In genomic region chr5:2993301-2993700, GRCh38 we compare ENCODE assay signal across 33 cellular contexts.
"Had no signal": no experiment of that assay in that cellular context is flagged by ENCODE, and none has a peak within 500 bp of the region (broad histone marks: within the 10 kb centered on the region; RNA-seq: fewer than 3 reads in every experiment).

No MANE protein-coding gene starts in this region.

- H3K4me3 ChIP-seq: ascending aorta, cardiac muscle cell had no signal

- H3K36me3 ChIP-seq: ascending aorta, cardiac muscle cell had no signal

- H3K27ac ChIP-seq: ascending aorta, cardiac muscle cell, VCaP had no signal

- ATAC-seq: activated CD8-positive, alpha-beta T cell treated with anti-CD3 and anti-CD28 coated beads for 36 hours; activated naive CD8-positive, alpha-beta T cell treated with anti-CD3 and anti-CD28 coated beads, Interleukin-2, amount 50 U/mL, for 24 hours; activated T-cell treated with anti-CD3 and anti-CD28 coated beads, Interleukin-2, amount 50 U/mL, for 4 hours; activated T-cell treated with anti-CD3 and anti-CD28 coated beads, Interleukin-2, amount 50 U/mL, for 72 hours; activated T-helper 17 cell treated with anti-CD3 and anti-CD28 coated beads, Interleukin-2, amount 50 U/mL, for 72 hours had no signal

- H3K36me3 Mint-ChIP-seq: activated CD4-positive, alpha-beta memory T cell treated with anti-CD3 and anti-CD28 coated beads for 36 hours; activated naive CD4-positive, alpha-beta T cell treated with anti-CD3 and anti-CD28 coated beads, Interleukin-2, amount 10 ng/mL, durations not matched to agents 7 days and 5 days; activated naive CD4-positive, alpha-beta T cell treated with anti-CD3 and anti-CD28 coated beads, Interleukin-2, amount 50 U/mL, for 24 hours; activated naive CD8-positive, alpha-beta T cell; activated naive CD8-positive, alpha-beta T cell treated with anti-CD3 and anti-CD28 coated beads, Interleukin-2, amount 10 ng/mL, durations not matched to agents 7 days and 5 days; brain had no signal

- H3K27me3 Mint-ChIP-seq: activated B cell treated with CpG ODN at 0.5 μM for 24 hours; activated CD4-positive, alpha-beta memory T cell treated with anti-CD3 and anti-CD28 coated beads for 36 hours; activated CD4-positive, alpha-beta T cell treated with anti-CD3 and anti-CD28 coated beads, Interleukin-2, amount 10 ng/mL, durations not matched to agents 7 days and 5 days; activated CD8-positive, alpha-beta T cell treated with anti-CD3 and anti-CD28 coated beads for 36 hours; activated naive CD4-positive, alpha-beta T cell treated with anti-CD3 and anti-CD28 coated beads, Interleukin-2, amount 10 ng/mL, durations not matched to agents 7 days and 5 days; activated naive CD4-positive, alpha-beta T cell treated with anti-CD3 and anti-CD28 coated beads, Interleukin-2, amount 50 U/mL, for 24 hours; activated naive CD8-positive, alpha-beta T cell; activated naive CD8-positive, alpha-beta T cell treated with anti-CD3 and anti-CD28 coated beads, Interleukin-2, amount 10 ng/mL, durations not matched to agents 7 days and 5 days; activated naive CD8-positive, alpha-beta T cell treated with anti-CD3 and anti-CD28 coated beads, Interleukin-2, amount 50 U/mL, for 24 hours; activated T-helper 17 cell treated with anti-CD3 and anti-CD28 coated beads, Interleukin-2, amount 50 U/mL, for 72 hours; central memory CD8-positive, alpha-beta T cell had no signal

- H3K4me1 Mint-ChIP-seq: activated B cell treated with CpG ODN at 0.5 μM for 24 hours; activated CD4-positive, alpha-beta T cell treated with anti-CD3 and anti-CD28 coated beads, Interleukin-2, amount 10 ng/mL, durations not matched to agents 7 days and 5 days; activated naive CD4-positive, alpha-beta T cell treated with anti-CD3 and anti-CD28 coated beads, Interleukin-2, amount 10 ng/mL, durations not matched to agents 7 days and 5 days; activated naive CD4-positive, alpha-beta T cell treated with anti-CD3 and anti-CD28 coated beads, Interleukin-2, amount 50 U/mL, for 24 hours; activated naive CD8-positive, alpha-beta T cell treated with anti-CD3 and anti-CD28 coated beads, Interleukin-2, amount 10 ng/mL, durations not matched to agents 7 days and 5 days; activated naive CD8-positive, alpha-beta T cell treated with anti-CD3 and anti-CD28 coated beads, Interleukin-2, amount 50 U/mL, for 24 hours; activated T-helper 17 cell treated with anti-CD3 and anti-CD28 coated beads, Interleukin-2, amount 50 U/mL, for 72 hours; central memory CD8-positive, alpha-beta T cell had no signal

- H3K9me3 ChIP-seq: ascending aorta had no signal

- H3K9me3 Mint-ChIP-seq: activated B cell treated with CpG ODN at 0.5 μM for 24 hours; activated CD4-positive, alpha-beta T cell treated with anti-CD3 and anti-CD28 coated beads, Interleukin-2, amount 10 ng/mL, durations not matched to agents 7 days and 5 days; activated CD8-positive, alpha-beta T cell treated with anti-CD3 and anti-CD28 coated beads for 36 hours; activated naive CD4-positive, alpha-beta T cell treated with anti-CD3 and anti-CD28 coated beads, Interleukin-2, amount 50 U/mL, for 24 hours; brain had no signal

- H3K27me3 ChIP-seq: ascending aorta, cardiac muscle cell had no signal

- H3K27ac Mint-ChIP-seq: activated B cell treated with CpG ODN at 0.5 μM for 24 hours; activated CD4-positive, alpha-beta memory T cell treated with anti-CD3 and anti-CD28 coated beads for 36 hours; activated CD4-positive, alpha-beta T cell treated with anti-CD3 and anti-CD28 coated beads, Interleukin-2, amount 10 ng/mL, durations not matched to agents 7 days and 5 days; activated CD8-positive, alpha-beta T cell treated with anti-CD3 and anti-CD28 coated beads for 36 hours; activated naive CD4-positive, alpha-beta T cell treated with anti-CD3 and anti-CD28 coated beads, Interleukin-2, amount 10 ng/mL, durations not matched to agents 7 days and 5 days; activated naive CD4-positive, alpha-beta T cell treated with anti-CD3 and anti-CD28 coated beads, Interleukin-2, amount 50 U/mL, for 24 hours; activated naive CD8-positive, alpha-beta T cell; activated naive CD8-positive, alpha-beta T cell treated with anti-CD3 and anti-CD28 coated beads, Interleukin-2, amount 10 ng/mL, durations not matched to agents 7 days and 5 days; activated naive CD8-positive, alpha-beta T cell treated with anti-CD3 and anti-CD28 coated beads, Interleukin-2, amount 50 U/mL, for 24 hours; activated T-cell treated with anti-CD3 and anti-CD28 coated beads, Interleukin-2, amount 50 U/mL, for 72 hours; activated T-helper 1 cell treated with anti-CD3 and anti-CD28 coated beads, Interleukin-12 subunit alpha, Interleukin-12 subunit beta, Interleukin-2, Interleukin-4 antibody, amounts not matched to agents 30 ng/mL and 10 ng/mL and 1 ng/mL, durations not matched to agents 14 hours and 24 hours and 36 hours; activated T-helper 17 cell treated with anti-CD3 and anti-CD28 coated beads, Interleukin-2, amount 50 U/mL, for 72 hours; brain; T-helper 1 cell treated with Interleukin-12 subunit alpha and Interleukin-12 subunit beta and Interleukin-4 antibody, amounts not matched to agents 30 μg/mL and 1 μg/mL, for 36 hours; T-helper 2 cell treated with Interferon-gamma antibody and Interleukin-4, amounts not matched to agents 5 μg/mL and 100 μg/mL, for 36 hours had no signal

- H3K4me3 Mint-ChIP-seq: activated B cell treated with CpG ODN at 0.5 μM for 24 hours; activated CD4-positive, alpha-beta memory T cell treated with anti-CD3 and anti-CD28 coated beads for 36 hours; activated CD4-positive, alpha-beta T cell treated with anti-CD3 and anti-CD28 coated beads, Interleukin-2, amount 10 ng/mL, durations not matched to agents 7 days and 5 days; activated CD8-positive, alpha-beta T cell treated with anti-CD3 and anti-CD28 coated beads for 36 hours; activated naive CD4-positive, alpha-beta T cell treated with anti-CD3 and anti-CD28 coated beads, Interleukin-2, amount 10 ng/mL, durations not matched to agents 7 days and 5 days; activated naive CD4-positive, alpha-beta T cell treated with anti-CD3 and anti-CD28 coated beads, Interleukin-2, amount 50 U/mL, for 24 hours; activated naive CD8-positive, alpha-beta T cell; activated naive CD8-positive, alpha-beta T cell treated with anti-CD3 and anti-CD28 coated beads, Interleukin-2, amount 10 ng/mL, durations not matched to agents 7 days and 5 days; activated naive CD8-positive, alpha-beta T cell treated with anti-CD3 and anti-CD28 coated beads, Interleukin-2, amount 50 U/mL, for 24 hours; activated T-cell treated with anti-CD3 and anti-CD28 coated beads, Interleukin-2, amount 50 U/mL, for 4 hours; activated T-cell treated with anti-CD3 and anti-CD28 coated beads, Interleukin-2, amount 50 U/mL, for 72 hours; activated T-helper 1 cell treated with anti-CD3 and anti-CD28 coated beads, Interleukin-12 subunit alpha, Interleukin-12 subunit beta, Interleukin-2, Interleukin-4 antibody, amounts not matched to agents 30 ng/mL and 10 ng/mL and 1 ng/mL, durations not matched to agents 14 hours and 24 hours and 36 hours; activated T-helper 17 cell treated with anti-CD3 and anti-CD28 coated beads, Interleukin-2, amount 50 U/mL, for 72 hours; brain; central memory CD8-positive, alpha-beta T cell; T-helper 1 cell treated with Interleukin-12 subunit alpha and Interleukin-12 subunit beta and Interleukin-4 antibody, amounts not matched to agents 30 μg/mL and 1 μg/mL, for 36 hours; T-helper 2 cell treated with Interferon-gamma antibody and Interleukin-4, amounts not matched to agents 5 μg/mL and 100 μg/mL, for 36 hours had no signal

- DNase-seq: activated B cell treated with CpG ODN at 0.5 μM for 24 hours; activated CD4-positive, alpha-beta memory T cell treated with anti-CD3 and anti-CD28 coated beads for 36 hours; activated CD4-positive, alpha-beta T cell treated with anti-CD3 and anti-CD28 coated beads for 4 hours; activated CD4-positive, alpha-beta T cell treated with anti-CD3 and anti-CD28 coated beads, Interleukin-2, amount 10 ng/mL, durations not matched to agents 7 days and 5 days; activated CD4-positive, alpha-beta T cell treated with anti-CD3 and anti-CD28 coated beads, Interleukin-2, amount 50 U/mL, for 4 hours; activated CD4-positive, CD25-positive, alpha-beta regulatory T cell treated with anti-CD3 and anti-CD28 coated beads, Interleukin-2, amount 50 U/mL, for 72 hours; activated CD8-positive, alpha-beta memory T cell treated with anti-CD3 and anti-CD28 coated beads, Interleukin-2, amount 50 U/mL, for 4 hours; activated CD8-positive, alpha-beta T cell treated with anti-CD3 and anti-CD28 coated beads for 36 hours; activated effector memory CD4-positive, alpha-beta T cell treated with anti-CD3 and anti-CD28 coated beads, Interleukin-2, amount 50 U/mL, for 16 hours; activated naive CD4-positive, alpha-beta T cell treated with anti-CD3 and anti-CD28 coated beads, Interleukin-2, amount 10 ng/mL, durations not matched to agents 7 days and 5 days; activated naive CD4-positive, alpha-beta T cell treated with Interleukin-2 at 50 U/mL for 16 hours; activated naive CD8-positive, alpha-beta T cell treated with anti-CD3 and anti-CD28 coated beads, Interleukin-2, amount 10 ng/mL, durations not matched to agents 7 days and 5 days; activated naive CD8-positive, alpha-beta T cell treated with anti-CD3 and anti-CD28 coated beads, Interleukin-2, amount 50 U/mL, for 24 hours; activated T-cell treated with anti-CD3 and anti-CD28 coated beads for 4 hours; activated T-cell treated with anti-CD3 and anti-CD28 coated beads, Interleukin-2, amount 50 U/mL, for 1 hour; activated T-cell treated with anti-CD3 and anti-CD28 coated beads, Interleukin-2, amount 50 U/mL, for 4 hours; activated T-cell treated with anti-CD3 and anti-CD28 coated beads, Interleukin-2, amount 50 U/mL, for 72 hours; amygdala; anterior cingulate cortex; cerebellar nuclear complex; T-helper 1 cell; T-helper 9 cell had no signal

- H3K4me1 ChIP-seq: ascending aorta had no signal
